Comparison of ENCODE assay signal across 1 cellular context in genomic region chr4:158282252-158282651, GRCh38.
TF ChIP-seq lines count a peak whose summit lies in the region.

No MANE protein-coding gene starts in this region.

TF ChIP-seq in K562, 482 proteins besides CTCF, POLR2A, EP300 and RAD21 (continued from another document):
- TF ChIP-seq TAF1 (IDR thresholded peaks at IDR 0.05; ENCODE audit: control insufficient read depth, extremely low read depth, insufficient read depth, low read length, severe bottlenecking) = no peak
- TF ChIP-seq HIVEP1 (CRISPR knock-in tag; IDR thresholded peaks at IDR 0.05) = no peak
- TF ChIP-seq FOXM1 (IDR thresholded peaks at IDR 0.05; ENCODE audit: low read depth) = no peak
- no peak for TF ChIP-seq FOXM1 (CRISPR knock-in tag; IDR thresholded peaks at IDR 0.05; ENCODE audit: low read depth)
- TF ChIP-seq HINFP (tag; conservative IDR thresholded peaks at IDR 0.05; ENCODE audit: low read depth) = no peak
- no peak for TF ChIP-seq HOMEZ (CRISPR knock-in tag; IDR thresholded peaks at IDR 0.05)
- TF ChIP-seq THAP12 (CRISPR knock-in tag; IDR thresholded peaks at IDR 0.05) = no peak
- no peak for TF ChIP-seq SP1 (CRISPR knock-in tag; IDR thresholded peaks at IDR 0.05)
- no peak for TF ChIP-seq PHF21A (IDR thresholded peaks at IDR 0.05; ENCODE audit: borderline replicate concordance, low read depth)
- TF ChIP-seq HNRNPL (IDR thresholded peaks at IDR 0.05; ENCODE audit: low read depth, low read length) = no peak
- TF ChIP-seq, protein P1, sequence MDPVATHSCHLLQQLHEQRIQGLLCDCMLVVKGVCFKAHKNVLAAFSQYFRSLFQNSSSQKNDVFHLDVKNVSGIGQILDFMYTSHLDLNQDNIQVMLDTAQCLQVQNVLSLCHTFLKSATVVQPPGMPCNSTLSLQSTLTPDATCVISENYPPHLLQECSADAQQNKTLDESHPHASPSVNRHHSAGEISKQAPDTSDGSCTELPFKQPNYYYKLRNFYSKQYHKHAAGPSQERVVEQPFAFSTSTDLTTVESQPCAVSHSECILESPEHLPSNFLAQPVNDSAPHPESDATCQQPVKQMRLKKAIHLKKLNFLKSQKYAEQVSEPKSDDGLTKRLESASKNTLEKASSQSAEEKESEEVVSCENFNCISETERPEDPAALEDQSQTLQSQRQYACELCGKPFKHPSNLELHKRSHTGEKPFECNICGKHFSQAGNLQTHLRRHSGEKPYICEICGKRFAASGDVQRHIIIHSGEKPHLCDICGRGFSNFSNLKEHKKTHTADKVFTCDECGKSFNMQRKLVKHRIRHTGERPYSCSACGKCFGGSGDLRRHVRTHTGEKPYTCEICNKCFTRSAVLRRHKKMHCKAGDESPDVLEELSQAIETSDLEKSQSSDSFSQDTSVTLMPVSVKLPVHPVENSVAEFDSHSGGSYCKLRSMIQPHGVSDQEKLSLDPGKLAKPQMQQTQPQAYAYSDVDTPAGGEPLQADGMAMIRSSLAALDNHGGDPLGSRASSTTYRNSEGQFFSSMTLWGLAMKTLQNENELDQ (CRISPR knock-in tag; IDR thresholded peaks at IDR 0.05; ENCODE audit: borderline replicate concordance) = no peak
- TF ChIP-seq ZNF3 (CRISPR knock-in tag; IDR thresholded peaks at IDR 0.05) = no peak
- no peak for TF ChIP-seq HNRNPLL (IDR thresholded peaks at IDR 0.05; ENCODE audit: low read depth, low read length, poor library complexity, severe bottlenecking)
- TF ChIP-seq ARNT (IDR thresholded peaks at IDR 0.05) = no peak
- no peak for TF ChIP-seq IRF2 (CRISPR knock-in tag; IDR thresholded peaks at IDR 0.05)
- TF ChIP-seq ZNF134 (CRISPR knock-in tag; conservative IDR thresholded peaks at IDR 0.05) = no peak
- no peak for TF ChIP-seq PYGO2 (tag; IDR thresholded peaks at IDR 0.05)
- TF ChIP-seq ETV1 (tag; conservative IDR thresholded peaks at IDR 0.05; ENCODE audit: low read depth) = 0 out of 2 replicates have a peak, but pooled peaks have one; percentile 21
- no peak for TF ChIP-seq ZNF57 (CRISPR knock-in tag; IDR thresholded peaks at IDR 0.05)
- no peak for TF ChIP-seq NELFE (IDR thresholded peaks at IDR 0.05; ENCODE audit: insufficient read depth, insufficient read length)
- no peak for TF ChIP-seq CBX2 (IDR thresholded peaks at IDR 0.05; ENCODE audit: insufficient read depth, low read length, poor library complexity, severe bottlenecking)
- TF ChIP-seq POU5F1 (IDR thresholded peaks at IDR 0.05; ENCODE audit: borderline replicate concordance, low read depth, low read length, partially characterized antibody) = no peak
- TF ChIP-seq ZNF589 (CRISPR knock-in tag; IDR thresholded peaks at IDR 0.05; ENCODE audit: low read depth) = 0 out of 2 replicates have a peak, but pooled peaks have one; percentile 56
- no peak for TF ChIP-seq PTRF (tag; IDR thresholded peaks at IDR 0.05)
- TF ChIP-seq, protein P2, sequence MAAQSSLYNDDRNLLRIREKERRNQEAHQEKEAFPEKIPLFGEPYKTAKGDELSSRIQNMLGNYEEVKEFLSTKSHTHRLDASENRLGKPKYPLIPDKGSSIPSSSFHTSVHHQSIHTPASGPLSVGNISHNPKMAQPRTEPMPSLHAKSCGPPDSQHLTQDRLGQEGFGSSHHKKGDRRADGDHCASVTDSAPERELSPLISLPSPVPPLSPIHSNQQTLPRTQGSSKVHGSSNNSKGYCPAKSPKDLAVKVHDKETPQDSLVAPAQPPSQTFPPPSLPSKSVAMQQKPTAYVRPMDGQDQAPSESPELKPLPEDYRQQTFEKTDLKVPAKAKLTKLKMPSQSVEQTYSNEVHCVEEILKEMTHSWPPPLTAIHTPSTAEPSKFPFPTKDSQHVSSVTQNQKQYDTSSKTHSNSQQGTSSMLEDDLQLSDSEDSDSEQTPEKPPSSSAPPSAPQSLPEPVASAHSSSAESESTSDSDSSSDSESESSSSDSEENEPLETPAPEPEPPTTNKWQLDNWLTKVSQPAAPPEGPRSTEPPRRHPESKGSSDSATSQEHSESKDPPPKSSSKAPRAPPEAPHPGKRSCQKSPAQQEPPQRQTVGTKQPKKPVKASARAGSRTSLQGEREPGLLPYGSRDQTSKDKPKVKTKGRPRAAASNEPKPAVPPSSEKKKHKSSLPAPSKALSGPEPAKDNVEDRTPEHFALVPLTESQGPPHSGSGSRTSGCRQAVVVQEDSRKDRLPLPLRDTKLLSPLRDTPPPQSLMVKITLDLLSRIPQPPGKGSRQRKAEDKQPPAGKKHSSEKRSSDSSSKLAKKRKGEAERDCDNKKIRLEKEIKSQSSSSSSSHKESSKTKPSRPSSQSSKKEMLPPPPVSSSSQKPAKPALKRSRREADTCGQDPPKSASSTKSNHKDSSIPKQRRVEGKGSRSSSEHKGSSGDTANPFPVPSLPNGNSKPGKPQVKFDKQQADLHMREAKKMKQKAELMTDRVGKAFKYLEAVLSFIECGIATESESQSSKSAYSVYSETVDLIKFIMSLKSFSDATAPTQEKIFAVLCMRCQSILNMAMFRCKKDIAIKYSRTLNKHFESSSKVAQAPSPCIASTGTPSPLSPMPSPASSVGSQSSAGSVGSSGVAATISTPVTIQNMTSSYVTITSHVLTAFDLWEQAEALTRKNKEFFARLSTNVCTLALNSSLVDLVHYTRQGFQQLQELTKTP (IDR thresholded peaks at IDR 0.05; ENCODE audit: low read depth in 1 of 2, partially characterized antibody in 2 of 2) = no peak
- TF ChIP-seq CAMTA2 (CRISPR knock-in tag; conservative IDR thresholded peaks at IDR 0.05) = no peak
- no peak for TF ChIP-seq ZNF778 (CRISPR knock-in tag; IDR thresholded peaks at IDR 0.05)
- no peak for TF ChIP-seq CBX5 (IDR thresholded peaks at IDR 0.05; ENCODE audit: borderline replicate concordance, low read depth)
- no peak for TF ChIP-seq HLTF (IDR thresholded peaks at IDR 0.05)
- peak; percentile 69; the same call in 1 of the 2 replicates for TF ChIP-seq BRD4 (IDR thresholded peaks at IDR 0.05)
- no peak for TF ChIP-seq MCM7 (IDR thresholded peaks at IDR 0.05)
- TF ChIP-seq ZNF274 (IDR thresholded peaks at IDR 0.05; ENCODE audit: borderline replicate concordance, low read depth, low read length) = no peak
- peak; percentile 43 for TF ChIP-seq ATF7 (IDR thresholded peaks at IDR 0.05)
- no peak for TF ChIP-seq KHSRP (IDR thresholded peaks at IDR 0.05)
- TF ChIP-seq ZSCAN29 (IDR thresholded peaks at IDR 0.05) = no peak
- TF ChIP-seq ZNF561 (CRISPR knock-in tag; conservative IDR thresholded peaks at IDR 0.05) = no peak
- no peak for TF ChIP-seq MLX (CRISPR knock-in tag; conservative IDR thresholded peaks at IDR 0.05)
- no peak for TF ChIP-seq E2F3 (CRISPR knock-in tag; IDR thresholded peaks at IDR 0.05)
- TF ChIP-seq PRMT5 (CRISPR knock-in tag; IDR thresholded peaks at IDR 0.05) = no peak
- TF ChIP-seq PHF20 (IDR thresholded peaks at IDR 0.05; ENCODE audit: partially characterized antibody) = no peak
- TF ChIP-seq CBFA2T2 (conservative IDR thresholded peaks at IDR 0.05) = no peak
- peak; percentile 70 for TF ChIP-seq MECOM (CRISPR knock-in tag; IDR thresholded peaks at IDR 0.05)
- no peak for TF ChIP-seq JUNB (CRISPR knock-in tag; conservative IDR thresholded peaks at IDR 0.05)
- TF ChIP-seq ZC3H8 (IDR thresholded peaks at IDR 0.05) = no peak
- no peak for TF ChIP-seq CTCFL (IDR thresholded peaks at IDR 0.05; ENCODE audit: borderline replicate concordance, insufficient read depth, low read depth, low read length, poor library complexity, severe bottlenecking)
- TF ChIP-seq YY1 (IDR thresholded peaks at IDR 0.05; ENCODE audit: borderline replicate concordance in 1 of 3, control insufficient read depth in 1 of 3, extremely low read depth in 1 of 3, insufficient read depth in 3 of 3, insufficient read length in 1 of 3, insufficient replicate concordance in 2 of 3, low read depth in 1 of 3, low read length in 2 of 3) = no peak
- no peak for TF ChIP-seq ZNF408 (CRISPR knock-in tag; IDR thresholded peaks at IDR 0.05; ENCODE audit: low read depth)
- TF ChIP-seq ETV6 (IDR thresholded peaks at IDR 0.05; ENCODE audit: borderline replicate concordance in 1 of 2, low read depth in 2 of 2, low read length in 1 of 2) = no peak
- TF ChIP-seq ETV6 (CRISPR knock-in tag; IDR thresholded peaks at IDR 0.05; ENCODE audit: borderline replicate concordance) = no peak
TF ChIP-seq in K562: peak in this region for 44.
